Comparison of ENCODE assay signal across 9 cellular contexts in genomic region chr22:42078469-42079318, GRCh38. TPM values are rescaled to one million over a fixed set of nuclear protein-coding genes. Genes with fewer than 3 reads are reported as not detected.
DNase-seq lines count a peak whose midpoint lies in the region; ATAC-seq and TF ChIP-seq lines count a peak whose summit lies in the region.
"Had no signal": no experiment of that assay in that cellular context is flagged by ENCODE, and none has a peak within 500 bp of the region (broad histone marks: within the 10 kb centered on the region; RNA-seq: fewer than 3 reads in every experiment).

No MANE protein-coding gene starts in this region.

- peaks cover 37% of the 10 kb centered on the region for H3K79me2 ChIP-seq in DND-41 (ENCODE audit: insufficient read depth, low read length)

- no peaks in the 10 kb centered on the region for H3K27me3 ChIP-seq in DND-41 (ENCODE audit: insufficient read depth, low read length, poor library complexity)
- no peaks in the 10 kb centered on the region for H3K27me3 ChIP-seq in right cardiac atrium (ENCODE audit: control insufficient read depth, insufficient read depth)

- H3K27me3 Mint-ChIP-seq in activated naive CD8-positive, alpha-beta T cell = no peaks in the 10 kb centered on the region

- peak overlapping the region; percentile 86 for H3K27ac ChIP-seq in DND-41 (ENCODE audit: low read length)
- H3K27ac ChIP-seq in right cardiac atrium (ENCODE audit: low read length) = peak overlapping the region; percentile 99

- H3K9me3 ChIP-seq in DND-41 (ENCODE audit: insufficient read depth, low read length, severe bottlenecking) = no peaks in the 10 kb centered on the region
- no peaks in the 10 kb centered on the region for H3K9me3 ChIP-seq in right cardiac atrium (ENCODE audit: control insufficient read depth, low read length)

- no peaks in the 10 kb centered on the region for H3K9me3 Mint-ChIP-seq in activated naive CD8-positive, alpha-beta T cell (ENCODE audit: low read depth)

- H2AFZ ChIP-seq in DND-41 (ENCODE audit: low read depth, low read length) = peak overlapping the region; percentile 70

- H3K4me3 ChIP-seq in DND-41 (ENCODE audit: low read depth in 1 of 2, low read length in 2 of 2) (peak overlapping the region; percentile 77 to 86), right cardiac atrium (ENCODE audit: low read length) (peak overlapping the region; percentile 33), skeletal muscle cell (ENCODE audit: low read depth, low read length) (peak overlapping the region; percentile 72)

- TF ChIP-seq CTCF in DND-41 (IDR thresholded peaks at IDR 0.05; ENCODE audit: borderline replicate concordance, extremely low read depth, low read length, poor library complexity, severe bottlenecking) = no peak

- peak overlapping the region; percentile 88 for H3K9ac ChIP-seq in DND-41 (ENCODE audit: low read depth, low read length)

- H3K4me3 Mint-ChIP-seq in activated naive CD8-positive, alpha-beta T cell = peak overlapping the region; percentile 99

- H3K36me3 ChIP-seq in DND-41 (ENCODE audit: insufficient read depth, low read length) = peaks cover 23% of the 10 kb centered on the region; the same call in 1 of the 2 replicates

- intact Hi-C loops in right cardiac atrium (cut with DNase I) = no loop called here

- no peaks in the 10 kb centered on the region for H4K20me1 ChIP-seq in DND-41 (ENCODE audit: insufficient read depth, low read length)

- H3K27ac Mint-ChIP-seq in activated naive CD8-positive, alpha-beta T cell = peak overlapping the region; percentile 97

- H3K4me1 Mint-ChIP-seq in activated naive CD8-positive, alpha-beta T cell (ENCODE audit: low read depth) = peaks cover 42% of the 10 kb centered on the region

- peak overlapping the region; percentile 94 for H3K4me2 ChIP-seq in DND-41 (ENCODE audit: insufficient read depth, low read length)

- peak; percentile 16 for ATAC-seq in DND-41 (ENCODE audit: insufficient read depth, low read depth)
- ATAC-seq in HG02763 (IDR thresholded peaks at IDR 0.05; ENCODE audit: unreplicated experiment) = peak; percentile 1
- peak; percentile 27 to 34 for ATAC-seq in right cardiac atrium
- no peak for ATAC-seq in GM18873 (IDR thresholded peaks at IDR 0.05; ENCODE audit: low FRiP score, unreplicated experiment)

- H3K36me3 Mint-ChIP-seq in activated naive CD8-positive, alpha-beta T cell = peaks cover 8% of the 10 kb centered on the region

- 24% methylated on average over 24 of the region's 24 CpGs for WGBS in right cardiac atrium

- DNase-seq in DND-41 (no peak), right cardiac atrium (no peak), skeletal muscle cell (ENCODE audit: low read depth) (no peak), NCI-H345 (lab: John Stamatoyannopoulos, UW) (no peak), SW480 (ENCODE audit: low spot score) (no peak)

- H3K4me1 ChIP-seq in DND-41 (ENCODE audit: insufficient read depth, low read length) (peaks cover 30% of the 10 kb centered on the region), right cardiac atrium (ENCODE audit: control insufficient read depth, insufficient read depth, low read length) (peaks cover 9% of the 10 kb centered on the region)

RNA-seq across cellular contexts. Expression of gene SMDT1, which starts 0.8 kb away (rescaled TPM):
- total RNA-seq in right cardiac atrium = 100 to 1,000 TPM; 124 to 190 (median 153) TPM
- 188 TPM for polyA plus RNA-seq in right cardiac atrium

RNA-seq across cellular contexts. Expression of gene PHETA2, which starts 4.6 kb away (rescaled TPM):
- total RNA-seq in right cardiac atrium = 10 to 100 TPM in 1 of 4 donors, 1 to 10 TPM in 3; 7.4 to 11.5 (median 7.9) TPM
- polyA plus RNA-seq in right cardiac atrium = 6.4 TPM

RNA-seq across cellular contexts. Expression of gene NAGA, which starts 8.1 kb away (rescaled TPM):
- 10 to 100 TPM; 14.6 to 16.3 (median 15.4) TPM for total RNA-seq in right cardiac atrium
- 9.4 TPM for polyA plus RNA-seq in right cardiac atrium

RNA-seq across cellular contexts. Expression of gene NDUFA6, which starts 11.9 kb away (rescaled TPM):
- total RNA-seq in right cardiac atrium = 100 to 1,000 TPM; 212 to 255 (median 231) TPM
- polyA plus RNA-seq in right cardiac atrium = 467 TPM

RNA-seq across cellular contexts. Expression of gene CYP2D6, which starts 51.9 kb away (rescaled TPM):
- total RNA-seq in right cardiac atrium = under 1 TPM; 0.19 to 0.29 (median 0.23) TPM
- 0.29 TPM for polyA plus RNA-seq in right cardiac atrium
- total RNA-seq: M059J had no signal
